In genomic region chr19:11227201-11227886, GRCh38 we compare ENCODE assay signal across 2 cellular contexts.
TF ChIP-seq lines count a peak whose summit lies in the region.

No MANE protein-coding gene starts in this region.

TF ChIP-seq in WTC11, 78 proteins besides CTCF, POLR2A, EP300 and RAD21:
- TF ChIP-seq SMAD3 (CRISPR knock-in tag; IDR thresholded peaks at IDR 0.05; ENCODE audit: borderline replicate concordance) (no peak), CBFB (CRISPR knock-in tag; IDR thresholded peaks at IDR 0.05; ENCODE audit: low read depth) (no peak), ETV6 (CRISPR knock-in tag; IDR thresholded peaks at IDR 0.05) (no peak), ZNF317 (CRISPR knock-in tag; IDR thresholded peaks at IDR 0.05; ENCODE audit: borderline replicate concordance, low read depth) (no peak), RELA (CRISPR knock-in tag; IDR thresholded peaks at IDR 0.05; ENCODE audit: borderline replicate concordance) (no peak), NR1H2 (CRISPR knock-in tag; IDR thresholded peaks at IDR 0.05) (no peak)
- TF ChIP-seq, protein P1, sequence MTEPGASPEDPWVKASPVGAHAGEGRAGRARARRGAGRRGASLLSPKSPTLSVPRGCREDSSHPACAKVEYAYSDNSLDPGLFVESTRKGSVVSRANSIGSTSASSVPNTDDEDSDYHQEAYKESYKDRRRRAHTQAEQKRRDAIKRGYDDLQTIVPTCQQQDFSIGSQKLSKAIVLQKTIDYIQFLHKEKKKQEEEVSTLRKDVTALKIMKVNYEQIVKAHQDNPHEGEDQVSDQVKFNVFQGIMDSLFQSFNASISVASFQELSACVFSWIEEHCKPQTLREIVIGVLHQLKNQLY (CRISPR knock-in tag; IDR thresholded peaks at IDR 0.05): no peak
TF ChIP-seq in WTC11: peak in this region for 0.

TF ChIP-seq in HepG2, 621 proteins besides CTCF, POLR2A, EP300 and RAD21:
- TF ChIP-seq CEBPG (CRISPR knock-in tag; IDR thresholded peaks at IDR 0.05) (no peak), KAT8 (CRISPR knock-in tag; IDR thresholded peaks at IDR 0.05) (no peak), RXRB (CRISPR knock-in tag; IDR thresholded peaks at IDR 0.05; ENCODE audit: borderline replicate concordance) (no peak), STAG1 (CRISPR knock-in tag; IDR thresholded peaks at IDR 0.05) (peak; percentile 26; the same call in 1 of the 2 replicates), PCBP1 (IDR thresholded peaks at IDR 0.05; ENCODE audit: borderline replicate concordance, low read depth, low read length) (no peak), ZNF282 (IDR thresholded peaks at IDR 0.05; ENCODE audit: partially characterized antibody) (no peak), SP5 (CRISPR knock-in tag; IDR thresholded peaks at IDR 0.05; ENCODE audit: borderline replicate concordance, low read depth) (no peak), ZUFSP (CRISPR knock-in tag; IDR thresholded peaks at IDR 0.05; ENCODE audit: borderline replicate concordance) (no peak), SMC3 (IDR thresholded peaks at IDR 0.05; ENCODE audit: low read length) (0 out of 2 replicates have a peak, but pooled peaks have one; percentile 21), AGO2 (optimal IDR thresholded peaks at IDR 0.05; ENCODE audit: low read depth, low read length) (no peak)
- TF ChIP-seq, protein P2, sequence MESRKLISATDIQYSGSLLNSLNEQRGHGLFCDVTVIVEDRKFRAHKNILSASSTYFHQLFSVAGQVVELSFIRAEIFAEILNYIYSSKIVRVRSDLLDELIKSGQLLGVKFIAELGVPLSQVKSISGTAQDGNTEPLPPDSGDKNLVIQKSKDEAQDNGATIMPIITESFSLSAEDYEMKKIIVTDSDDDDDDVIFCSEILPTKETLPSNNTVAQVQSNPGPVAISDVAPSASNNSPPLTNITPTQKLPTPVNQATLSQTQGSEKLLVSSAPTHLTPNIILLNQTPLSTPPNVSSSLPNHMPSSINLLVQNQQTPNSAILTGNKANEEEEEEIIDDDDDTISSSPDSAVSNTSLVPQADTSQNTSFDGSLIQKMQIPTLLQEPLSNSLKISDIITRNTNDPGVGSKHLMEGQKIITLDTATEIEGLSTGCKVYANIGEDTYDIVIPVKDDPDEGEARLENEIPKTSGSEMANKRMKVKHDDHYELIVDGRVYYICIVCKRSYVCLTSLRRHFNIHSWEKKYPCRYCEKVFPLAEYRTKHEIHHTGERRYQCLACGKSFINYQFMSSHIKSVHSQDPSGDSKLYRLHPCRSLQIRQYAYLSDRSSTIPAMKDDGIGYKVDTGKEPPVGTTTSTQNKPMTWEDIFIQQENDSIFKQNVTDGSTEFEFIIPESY (CRISPR knock-in tag; IDR thresholded peaks at IDR 0.05): peak; percentile 86
- TF ChIP-seq, protein P3, sequence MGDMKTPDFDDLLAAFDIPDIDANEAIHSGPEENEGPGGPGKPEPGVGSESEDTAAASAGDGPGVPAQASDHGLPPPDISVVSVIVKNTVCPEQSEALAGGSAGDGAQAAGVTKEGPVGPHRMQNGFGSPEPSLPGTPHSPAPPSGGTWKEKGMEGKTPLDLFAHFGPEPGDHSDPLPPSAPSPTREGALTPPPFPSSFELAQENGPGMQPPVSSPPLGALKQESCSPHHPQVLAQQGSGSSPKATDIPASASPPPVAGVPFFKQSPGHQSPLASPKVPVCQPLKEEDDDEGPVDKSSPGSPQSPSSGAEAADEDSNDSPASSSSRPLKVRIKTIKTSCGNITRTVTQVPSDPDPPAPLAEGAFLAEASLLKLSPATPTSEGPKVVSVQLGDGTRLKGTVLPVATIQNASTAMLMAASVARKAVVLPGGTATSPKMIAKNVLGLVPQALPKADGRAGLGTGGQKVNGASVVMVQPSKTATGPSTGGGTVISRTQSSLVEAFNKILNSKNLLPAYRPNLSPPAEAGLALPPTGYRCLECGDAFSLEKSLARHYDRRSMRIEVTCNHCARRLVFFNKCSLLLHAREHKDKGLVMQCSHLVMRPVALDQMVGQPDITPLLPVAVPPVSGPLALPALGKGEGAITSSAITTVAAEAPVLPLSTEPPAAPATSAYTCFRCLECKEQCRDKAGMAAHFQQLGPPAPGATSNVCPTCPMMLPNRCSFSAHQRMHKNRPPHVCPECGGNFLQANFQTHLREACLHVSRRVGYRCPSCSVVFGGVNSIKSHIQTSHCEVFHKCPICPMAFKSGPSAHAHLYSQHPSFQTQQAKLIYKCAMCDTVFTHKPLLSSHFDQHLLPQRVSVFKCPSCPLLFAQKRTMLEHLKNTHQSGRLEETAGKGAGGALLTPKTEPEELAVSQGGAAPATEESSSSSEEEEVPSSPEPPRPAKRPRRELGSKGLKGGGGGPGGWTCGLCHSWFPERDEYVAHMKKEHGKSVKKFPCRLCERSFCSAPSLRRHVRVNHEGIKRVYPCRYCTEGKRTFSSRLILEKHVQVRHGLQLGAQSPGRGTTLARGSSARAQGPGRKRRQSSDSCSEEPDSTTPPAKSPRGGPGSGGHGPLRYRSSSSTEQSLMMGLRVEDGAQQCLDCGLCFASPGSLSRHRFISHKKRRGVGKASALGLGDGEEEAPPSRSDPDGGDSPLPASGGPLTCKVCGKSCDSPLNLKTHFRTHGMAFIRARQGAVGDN (CRISPR knock-in tag; IDR thresholded peaks at IDR 0.05): peak; percentile 27; the same call in 1 of the 2 replicates
